In genomic region chr1:222034790-222035189, GRCh38 we compare ENCODE assay signal across 20 cellular contexts.
DNase-seq lines count a peak whose midpoint lies in the region; ATAC-seq and TF ChIP-seq lines count a peak whose summit lies in the region.
"Had no signal": no experiment of that assay in that cellular context is flagged by ENCODE, and none has a peak within 500 bp of the region (broad histone marks: within the 10 kb centered on the region; RNA-seq: fewer than 3 reads in every experiment).

No MANE protein-coding gene starts in this region.

- H3K9me3 ChIP-seq in left ventricle myocardium inferior (replicated peaks), result no peaks in the 10 kb centered on the region
- H3K9me3 ChIP-seq: Peyer's patch, psoas muscle, testis, uterus had no signal

- intact Hi-C loops in Right ventricle myocardium superior (cut with DNase I) (no loop called here), left ventricle myocardium inferior (cut with micrococcal nuclease) (no loop called here)

- no peak for TF ChIP-seq CTCF in left ventricle myocardium inferior (IDR thresholded peaks at IDR 0.05; ENCODE audit: borderline replicate concordance)

- no peaks in the 10 kb centered on the region for H3K27me3 ChIP-seq in left ventricle myocardium inferior (ENCODE audit: low read depth)
- H3K27me3 ChIP-seq: foreskin keratinocyte, Peyer's patch, testis, uterus had no signal

- no peak for DNase-seq in Right ventricle myocardium superior
- no peak for DNase-seq in left ventricle myocardium inferior
- DNase-seq in NCI-H446 (lab: John Stamatoyannopoulos, UW), result peak; percentile 92 to 97
- DNase-seq in cerebellum (ENCODE audit: low spot score), result peak; percentile 53
- DNase-seq in smooth muscle cell of the brain vasculature (ENCODE audit: low read depth, low spot score), result peak; percentile 87
- DNase-seq: activated CD4-positive, alpha-beta T cell treated with anti-CD3 and anti-CD28 coated beads, Interleukin-2, amount 50 U/mL, for 1 hour; hippocampal formation; NCI-H1092 treated with DMSO at 0.1 percent for 48 hours; NCI-H2029 treated with DMSO at 0.1 percent for 48 hours; Peyer's patch; psoas muscle; stimulated activated naive CD4-positive, alpha-beta T cell; testis; uterus had no signal

- H3K27ac ChIP-seq in left ventricle myocardium inferior (replicated peaks), result no peak overlapping the region
- H3K27ac ChIP-seq: dorsolateral prefrontal cortex, foreskin keratinocyte, Peyer's patch, psoas muscle, skin epidermis, testis, uterus had no signal

- no peaks in the 10 kb centered on the region for H3K36me3 ChIP-seq in left ventricle myocardium inferior
- H3K36me3 ChIP-seq: Peyer's patch, uterus had no signal

- peaks cover 29% of the 10 kb centered on the region for H3K4me1 ChIP-seq in left ventricle myocardium inferior
- H3K4me1 ChIP-seq: foreskin keratinocyte, Peyer's patch, testis, uterus had no signal

- ATAC-seq in Right ventricle myocardium superior (ENCODE audit: poor library complexity), result peak; percentile 56
- no peak for ATAC-seq in HG02852 (IDR thresholded peaks at IDR 0.05; ENCODE audit: unreplicated experiment)
- ATAC-seq in HG02610 (IDR thresholded peaks at IDR 0.05; ENCODE audit: unreplicated experiment), result no peak
- ATAC-seq in HG03196 (IDR thresholded peaks at IDR 0.05; ENCODE audit: unreplicated experiment), result no peak
- ATAC-seq: foreskin keratinocyte, psoas muscle had no signal

- H3K4me3 ChIP-seq in left ventricle myocardium inferior, result no peak overlapping the region
- H3K4me3 ChIP-seq: dorsolateral prefrontal cortex, Peyer's patch, psoas muscle, skin epidermis, testis, uterus had no signal

Comparison
In these comparisons a context has a peak if more than half of its experiments do, and no peak if none do; other contexts are left out.
1. DNase-seq: peak in NCI-H446 (2 of 2), cerebellum (single experiment) and smooth muscle cell of the brain vasculature (single experiment); none in Right ventricle myocardium superior (single experiment) and left ventricle myocardium inferior (single experiment).